35 cellular contexts compared by ENCODE assay signal in the genomic region with DNA sequence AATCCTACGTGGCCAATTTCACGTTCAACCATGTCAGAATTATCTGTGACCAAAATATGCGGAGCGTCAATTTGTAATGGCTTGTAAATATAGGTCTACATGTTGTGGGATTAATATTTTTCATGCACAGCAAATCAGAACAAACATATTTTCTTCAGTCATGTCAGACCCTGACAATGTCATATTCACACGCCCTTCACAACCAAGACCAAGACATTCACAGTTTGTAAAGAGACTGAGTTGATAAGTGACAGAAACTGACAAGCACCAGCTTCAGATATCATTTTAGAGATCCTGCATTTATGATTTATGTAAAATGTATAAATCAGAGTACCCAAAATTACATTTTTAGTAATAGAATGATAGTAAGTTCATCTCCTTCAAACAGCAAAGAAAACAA. TPM values are rescaled to one million over a fixed set of nuclear protein-coding genes. Genes with fewer than 3 reads are reported as not detected.
"Had no signal": no experiment of that assay in that cellular context is flagged by ENCODE, and none has a peak within 500 bp of the region (broad histone marks: within the 10 kb centered on the region; RNA-seq: fewer than 3 reads in every experiment).

No MANE protein-coding gene starts in this region.

- H3K9me3 ChIP-seq: MG63 had no signal

- DNase-seq: Kasumi-1, MG63, MM.1S, MV-4-11, NCI-H1048, NCI-H1092, NCI-H1092 treated with DMSO at 0.1 percent for 48 hours, NCI-H1105, NCI-H1105 treated with DMSO at 0.1 percent for 48 hours, NCI-H1417, NCI-H1417 treated with DMSO at 0.1 percent for 48 hours, NCI-H1436, NCI-H1436 treated with DMSO at 0.1 percent for 48 hours, NCI-H146, NCI-H1694, NCI-H1694 treated with DMSO at 0.1 percent for 48 hours, NCI-H187, NCI-H187 treated with DMSO at 0.1 percent for 48 hours, NCI-H1930, NCI-H2029, NCI-H2029 treated with DMSO at 0.1 percent for 48 hours, NCI-H2081, NCI-H2081 treated with DMSO at 0.1 percent for 48 hours, NCI-H2107, NCI-H2171, NCI-H2171 treated with DMSO at 0.1 percent for 48 hours, NCI-H2227 treated with DMSO at 0.1 percent for 48 hours, NCI-H226, NCI-H345, NCI-H446, NCI-H446 treated with DMSO at 0.1 percent for 48 hours, NCI-H510A, NCI-H510A treated with DMSO at 0.1 percent for 48 hours had no signal

- H3K27me3 ChIP-seq: MG63 had no signal

- H3K36me3 ChIP-seq: MG63 had no signal

- H3K4me3 ChIP-seq: MG63 had no signal

RNA-seq across cellular contexts. Expression of a gene that starts 57.3 kb away (rescaled TPM):
- total RNA-seq: M059J, MCF 10A had no signal
